In genomic region chr17:47208744-47209488, GRCh38 we compare ENCODE assay signal across 1 cellular context.
TF ChIP-seq lines count a peak whose summit lies in the region.

Gene MYL4, plus strand, starts transcription at chr17:47209348. Its CDS starts 75 bp downstream, at chr17:47209423.

TF ChIP-seq in K562, 482 proteins besides CTCF, POLR2A, EP300 and RAD21 (continues in another document):
- TF ChIP-seq CBX2 (IDR thresholded peaks at IDR 0.05; ENCODE audit: insufficient read depth, low read length, poor library complexity, severe bottlenecking) (no peak), ZNF785 (CRISPR knock-in tag; IDR thresholded peaks at IDR 0.05) (no peak), ZNF347 (CRISPR knock-in tag; IDR thresholded peaks at IDR 0.05; ENCODE audit: low read depth) (no peak), ZBTB11 (CRISPR knock-in tag; IDR thresholded peaks at IDR 0.05) (no peak; a peak in 1 of 6 replicates), LARP7 (IDR thresholded peaks at IDR 0.05) (peak; percentile 27; the same call in 1 of the 2 replicates), DLX4 (CRISPR knock-in tag; IDR thresholded peaks at IDR 0.05) (no peak), IRF2 (CRISPR knock-in tag; IDR thresholded peaks at IDR 0.05) (no peak), AFF1 (IDR thresholded peaks at IDR 0.05; ENCODE audit: low read depth in 1 of 2, partially characterized antibody in 2 of 2) (peak in 1 of 2 experiments; percentile 64), ZNF3 (CRISPR knock-in tag; IDR thresholded peaks at IDR 0.05) (no peak), KLF13 (tag; IDR thresholded peaks at IDR 0.05; ENCODE audit: borderline replicate concordance, low read depth) (no peak), GMEB1 (CRISPR knock-in tag; IDR thresholded peaks at IDR 0.05) (no peak), ZBTB12 (CRISPR knock-in tag; IDR thresholded peaks at IDR 0.05) (no peak), KHSRP (IDR thresholded peaks at IDR 0.05) (no peak), EHMT2 (IDR thresholded peaks at IDR 0.05) (0 out of 2 replicates have a peak, but pooled peaks have one; percentile 30), NBN (IDR thresholded peaks at IDR 0.05; ENCODE audit: low read depth) (peak; percentile 47; the same call in 1 of the 2 replicates), ZNF146 (CRISPR knock-in tag; IDR thresholded peaks at IDR 0.05; ENCODE audit: unreplicated experiment) (no peak), ZNF354B (CRISPR knock-in tag; IDR thresholded peaks at IDR 0.05) (no peak), NR0B1 (IDR thresholded peaks at IDR 0.05; ENCODE audit: partially characterized antibody) (no peak), POLR3A (IDR thresholded peaks at IDR 0.05; ENCODE audit: borderline replicate concordance, extremely low read depth, insufficient read depth, insufficient read length) (no peak), SP2 (IDR thresholded peaks at IDR 0.05; ENCODE audit: extremely low read depth, low read depth, low read length, poor library complexity, severe bottlenecking) (no peak), NFYB (IDR thresholded peaks at IDR 0.05; ENCODE audit: extremely low read depth, insufficient read length) (no peak), XRCC5 (IDR thresholded peaks at IDR 0.05; ENCODE audit: low read depth, low read length) (no peak), MCM2 (IDR thresholded peaks at IDR 0.05; ENCODE audit: low read depth) (no peak), ZNF592 (IDR thresholded peaks at IDR 0.05) (peak; percentile 83), ZNF407 (IDR thresholded peaks at IDR 0.05; ENCODE audit: low read depth) (no peak), RCOR1 (IDR thresholded peaks at IDR 0.05; ENCODE audit: borderline replicate concordance in 1 of 2, low read depth in 2 of 2, low read length in 2 of 2) (0 out of 4 replicates have a peak, but pooled peaks of 1 of the 2 experiments have one; percentile 3)
